9 cellular contexts compared by ENCODE assay signal in the genomic region with DNA sequence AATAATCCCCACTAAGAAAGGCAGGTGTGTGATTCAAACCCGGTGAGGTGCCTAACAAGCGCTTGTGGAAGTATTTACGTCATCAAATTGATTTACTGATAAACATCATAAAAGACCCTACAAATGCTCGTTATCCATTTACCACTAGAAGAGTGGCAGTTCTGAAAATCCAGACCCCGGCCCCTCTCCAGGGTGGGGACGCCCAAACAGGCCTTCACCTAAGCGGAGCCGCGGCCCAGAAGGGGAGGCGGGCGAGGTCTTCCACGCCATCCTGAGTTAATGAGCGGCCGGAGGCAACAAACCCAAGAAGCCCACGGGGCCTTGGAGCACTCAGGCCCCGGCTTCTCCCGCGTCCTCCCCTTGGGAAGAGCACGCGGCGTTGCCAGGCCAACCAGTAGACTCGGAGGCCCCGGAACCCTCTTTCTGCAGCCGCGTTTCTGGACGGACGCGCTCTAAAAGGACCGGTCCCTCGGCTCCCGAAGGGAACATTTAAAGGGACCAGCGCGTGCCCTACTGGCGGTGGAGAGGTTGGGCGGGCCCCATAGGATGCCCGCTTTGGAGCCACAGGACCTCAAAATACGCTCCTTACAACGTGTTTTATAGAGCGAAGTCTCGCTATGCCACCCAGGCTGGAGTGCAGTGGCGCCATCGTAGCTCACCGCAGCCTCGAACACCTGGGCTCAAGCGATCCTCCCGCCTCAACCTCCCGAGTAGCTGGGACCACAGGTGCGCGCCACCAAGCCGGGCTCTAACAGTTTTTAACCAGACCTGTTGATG. TPM values are rescaled to one million over a fixed set of nuclear protein-coding genes. Genes with fewer than 3 reads are reported as not detected.
A peak's percentile ranks its signal among the peaks of the same experiment; 100 is the strongest.
DNase-seq lines count a peak whose midpoint lies in the region; ATAC-seq and TF ChIP-seq lines count a peak whose summit lies in the region.
"Had no signal": no experiment of that assay in that cellular context is flagged by ENCODE, and none has a peak within 500 bp of the region (broad histone marks: within the 10 kb centered on the region; RNA-seq: fewer than 3 reads in every experiment).

No MANE protein-coding gene starts in this region.

- peaks cover 0 to 6% (median 0%) of the 10 kb centered on the region in 3 donors for H3K36me3 Mint-ChIP-seq in naive thymus-derived CD8-positive, alpha-beta T cell
- no peaks in the 10 kb centered on the region for H3K36me3 Mint-ChIP-seq in stimulated activated naive CD8-positive, alpha-beta T cell treated with anti-CD3 and anti-CD28 coated beads, Interleukin-15, Interleukin-2, amounts not matched to agents 100 ng/mL and 50 ng/mL, for 24 hours (ENCODE audit: low read depth)

- no peak overlapping the region for H3K4me2 ChIP-seq in OCI-LY7 (ENCODE audit: low read length)
- H3K4me2 ChIP-seq: BLaER1 treated with 17β-estradiol and CSF1 and Interleukin-3, amounts not matched to agents 10 nM and 100 nM had no signal

- H3K4me1 Mint-ChIP-seq in naive thymus-derived CD8-positive, alpha-beta T cell = peaks cover 7 to 21% (median 18%) of the 10 kb centered on the region in 4 donors
- peaks cover 21% of the 10 kb centered on the region for H3K4me1 Mint-ChIP-seq in stimulated activated naive CD8-positive, alpha-beta T cell treated with anti-CD3 and anti-CD28 coated beads, Interleukin-15, Interleukin-2, amounts not matched to agents 100 ng/mL and 50 ng/mL, for 24 hours (ENCODE audit: low read depth)

- H3K36me3 ChIP-seq in OCI-LY7 (ENCODE audit: insufficient read depth, low read length) = no peaks in the 10 kb centered on the region
- H3K36me3 ChIP-seq: BLaER1 treated with 17β-estradiol and CSF1 and Interleukin-3, amounts not matched to agents 10 nM and 100 nM had no signal

- H2AFZ ChIP-seq in OCI-LY7 (ENCODE audit: low read length) = no peak overlapping the region

- no peaks in the 10 kb centered on the region for H3K9me2 ChIP-seq in OCI-LY7 (ENCODE audit: insufficient read depth, low read length)

- H3K4me3 ChIP-seq in fibroblast of villous mesenchyme (ENCODE audit: low read depth, low read length) (peak overlapping the region; percentile 83), OCI-LY7 (ENCODE audit: low read depth, low read length, poor library complexity, severe bottlenecking) (no peak overlapping the region)
- H3K4me3 ChIP-seq: BLaER1 treated with 17β-estradiol and CSF1 and Interleukin-3, amounts not matched to agents 10 nM and 100 nM had no signal

- peak; percentile 32 to 34 for DNase-seq in NCI-H187 (lab: John Stamatoyannopoulos, UW)
- no peak for DNase-seq in NCI-H187 treated with DMSO at 0.1 percent for 48 hours (lab: John Stamatoyannopoulos, UW)
- DNase-seq in NCI-H510A (lab: John Stamatoyannopoulos, UW) = peak; percentile 32
- peak in 3 of 4 experiments; percentile 9 to 24 (median 18) for DNase-seq in activated naive CD4-positive, alpha-beta T cell (lab: John Stamatoyannopoulos, UW)
- peak; percentile 90 for DNase-seq in fibroblast of villous mesenchyme (ENCODE audit: low read depth)
- peak in 5 of 10 donors; percentile 15 to 32 (median 26) for DNase-seq in naive thymus-derived CD8-positive, alpha-beta T cell
- DNase-seq in OCI-LY7 (ENCODE audit: low spot score) = no peak

- no peaks in the 10 kb centered on the region for H4K20me1 ChIP-seq in OCI-LY7 (ENCODE audit: insufficient read depth, low read length)

- no peaks in the 10 kb centered on the region for H3K9me3 ChIP-seq in OCI-LY7 (ENCODE audit: low read length)

- peak overlapping the region; percentile 55 to 83 (median 74) for H3K4me3 Mint-ChIP-seq in naive thymus-derived CD8-positive, alpha-beta T cell
- H3K4me3 Mint-ChIP-seq in stimulated activated naive CD8-positive, alpha-beta T cell treated with anti-CD3 and anti-CD28 coated beads, Interleukin-15, Interleukin-2, amounts not matched to agents 100 ng/mL and 50 ng/mL, for 24 hours = peak overlapping the region; percentile 69

- H3K27ac Mint-ChIP-seq in naive thymus-derived CD8-positive, alpha-beta T cell = no peak overlapping the region
- H3K27ac Mint-ChIP-seq in stimulated activated naive CD8-positive, alpha-beta T cell treated with anti-CD3 and anti-CD28 coated beads, Interleukin-15, Interleukin-2, amounts not matched to agents 100 ng/mL and 50 ng/mL, for 24 hours = no peak overlapping the region

- BruUV-seq in OCI-LY7 (replicated peaks; lab: Mats Ljungman, UMichigan) = no TSS peak

- H3K4me1 ChIP-seq in OCI-LY7 (ENCODE audit: insufficient read depth, low read length, poor library complexity, severe bottlenecking) = no peaks in the 10 kb centered on the region

- CTCF ChIA-PET in OCI-LY7 (lab: Charles Lee; ENCODE audit: unreplicated experiment) = no interaction called here

- peak; percentile 29 to 45 for ATAC-seq in naive thymus-derived CD8-positive, alpha-beta T cell

- TF ChIP-seq CTCF in fibroblast of villous mesenchyme (IDR thresholded peaks at IDR 0.05; ENCODE audit: insufficient read depth, low read depth, low read length) (peak; percentile 39), OCI-LY7 (conservative IDR thresholded peaks at IDR 0.05; ENCODE audit: low read length) (no peak)

- no peak overlapping the region for H3K27ac ChIP-seq in OCI-LY7 (ENCODE audit: low read depth, low read length, poor library complexity, severe bottlenecking)
- H3K27ac ChIP-seq: BLaER1 treated with 17β-estradiol and CSF1 and Interleukin-3, amounts not matched to agents 10 nM and 100 nM had no signal

- POLR2A ChIA-PET in naive thymus-derived CD8-positive, alpha-beta T cell (lab: Charles Lee) = no interaction called here
- POLR2A ChIA-PET in OCI-LY7 (lab: Charles Lee) = no interaction called here

- peaks cover 27 to 48% (median 40%) of the 10 kb centered on the region in 5 donors for H3K27me3 Mint-ChIP-seq in naive thymus-derived CD8-positive, alpha-beta T cell
- H3K27me3 Mint-ChIP-seq in stimulated activated naive CD8-positive, alpha-beta T cell treated with anti-CD3 and anti-CD28 coated beads, Interleukin-15, Interleukin-2, amounts not matched to agents 100 ng/mL and 50 ng/mL, for 24 hours = peaks cover 44% of the 10 kb centered on the region

- H3K9me3 Mint-ChIP-seq in naive thymus-derived CD8-positive, alpha-beta T cell = peaks cover 0 to 4% (median 0%) of the 10 kb centered on the region in 9 donors
- H3K9me3 Mint-ChIP-seq in stimulated activated naive CD8-positive, alpha-beta T cell treated with anti-CD3 and anti-CD28 coated beads, Interleukin-15, Interleukin-2, amounts not matched to agents 100 ng/mL and 50 ng/mL, for 24 hours = no peaks in the 10 kb centered on the region

- no peaks in the 10 kb centered on the region for H3K79me2 ChIP-seq in OCI-LY7 (ENCODE audit: insufficient read depth, low read depth, low read length)

- intact Hi-C loops in OCI-LY7 (cut with micrococcal nuclease; ENCODE audit: unreplicated experiment) = no loop called here

RNA-seq across cellular contexts. Expression of a gene that starts 3.5 kb away (rescaled TPM):
- total RNA-seq in fibroblast of villous mesenchyme (14.2 TPM in 2 replicates), OCI-LY7 (2022) (not detected in 2 replicates)
- total RNA-seq in naive thymus-derived CD8-positive, alpha-beta T cell = not detected
- polyA plus RNA-seq in naive thymus-derived CD8-positive, alpha-beta T cell = not detected
- not detected in 2 replicates for total RNA-seq in OCI-LY7 (2014; rRNA removed; shearing (Covaris generic))

RNA-seq across cellular contexts. Expression of a gene that starts 11.6 kb away (rescaled TPM):
- 83.1 and 85.5 TPM in 2 replicates for total RNA-seq in fibroblast of villous mesenchyme
- 10 to 100 TPM; 58.3 to 60.5 TPM for total RNA-seq in naive thymus-derived CD8-positive, alpha-beta T cell
- 10 to 100 TPM; 36.4 to 54.5 (median 49.9) TPM for polyA plus RNA-seq in naive thymus-derived CD8-positive, alpha-beta T cell
- total RNA-seq in OCI-LY7 (2014; rRNA removed; shearing (Covaris generic)) = 51.9 and 53.5 TPM in 2 replicates
- 36.6 and 45.2 TPM in 2 replicates for total RNA-seq in OCI-LY7 (2022)

Comparison
In these comparisons a context has a peak if more than half of its experiments do, and no peak if none do; other contexts are left out.
1. DNase-seq: peak in NCI-H187 (2 of 2), NCI-H510A (single experiment), activated naive CD4-positive, alpha-beta T cell (3 of 4) and fibroblast of villous mesenchyme (single experiment); none in NCI-H187 treated with DMSO at 0.1 percent for 48 hours (single experiment) and OCI-LY7 (single experiment).
2. RNA of a gene that starts 3.5 kb away (total RNA-seq): 14.2 TPM in fibroblast of villous mesenchyme; not detected in naive thymus-derived CD8-positive, alpha-beta T cell and not detected in OCI-LY7; every median in the first group is over 10 times any median in the second.